In genomic region chr5:61630908-61631307, GRCh38 we compare ENCODE assay signal across 15 cellular contexts.
A peak's percentile ranks its signal among the peaks of the same experiment; 100 is the strongest.
DNase-seq lines count a peak whose midpoint lies in the region; FAIRE-seq and TF ChIP-seq lines count a peak whose summit lies in the region.
"Had no signal": no experiment of that assay in that cellular context is flagged by ENCODE, and none has a peak within 500 bp of the region (broad histone marks: within the 10 kb centered on the region; RNA-seq: fewer than 3 reads in every experiment).

No MANE protein-coding gene starts in this region.

- intact Hi-C loops in esophagus muscularis mucosa (cut with DNase I), result loop anchor here (5.0 kb wide), 1 partner anchor 299 kb away; the partner anchor contains the start of gene ZSWIM6
- intact Hi-C loops in tibial artery (cut with DNase I; ENCODE audit: low total_unique reads), result no loop called here

- H3K9me3 Mint-ChIP-seq in brain, result peaks cover 2 to 14% (median 8%) of the 10 kb centered on the region in 5 experiments
- no peaks in the 10 kb centered on the region for H3K9me3 Mint-ChIP-seq in T-helper 2 cell treated with Interferon-gamma antibody and Interleukin-4, amounts not matched to agents 5 μg/mL and 100 μg/mL, for 36 hours
- H3K9me3 Mint-ChIP-seq: CD8-positive, alpha-beta T cell had no signal

- H3K9ac ChIP-seq in neuronal stem cell (ENCODE audit: low read depth, low read length, poor library complexity), result no peak overlapping the region
- H3K9ac ChIP-seq: GM23248 had no signal

- no peak overlapping the region for H4K91ac ChIP-seq in neuronal stem cell (ENCODE audit: low read depth, low read length, poor library complexity)

- WGBS in esophagus muscularis mucosa, result 90% methylated on average over 2 of the region's 2 CpGs
- no CpG with 5 or more reads among the region's 2 CpGs for whole genome bisulfite sequencing in neuronal stem cell (ENCODE audit: extremely low coverage in 2 of 2, insufficient read length in 2 of 2, insufficient replicate concordance in 1 of 2), 2 donors

- TF ChIP-seq CTCF in brain (conservative IDR thresholded peaks at IDR 0.05), result no peak
- TF ChIP-seq CTCF in esophagus muscularis mucosa (IDR thresholded peaks at IDR 0.05), result no peak
- TF ChIP-seq CTCF in tibial artery (IDR thresholded peaks at IDR 0.05), result no peak

- H3K23ac ChIP-seq in neuronal stem cell (ENCODE audit: low read depth, low read length, poor library complexity), result no peak overlapping the region

- H3K27ac ChIP-seq in esophagus muscularis mucosa (replicated peaks in 1 of 4), result peak overlapping the region; percentile 54 to 74 (median 62)
- no peak overlapping the region for H3K27ac ChIP-seq in neuronal stem cell (replicated peaks; ENCODE audit: low read length)
- H3K27ac ChIP-seq in tibial artery, result peak overlapping the region; percentile 38 to 51
- H3K27ac ChIP-seq: GM23248 had no signal

- H2BK5ac ChIP-seq in neuronal stem cell (ENCODE audit: low read length), result no peak overlapping the region

- peak overlapping the region; percentile 87 for H2AFZ ChIP-seq in neuronal stem cell (ENCODE audit: low read length)
- H2AFZ ChIP-seq: GM23248 had no signal

- H3K36me3 Mint-ChIP-seq in brain, result no peaks in the 10 kb centered on the region
- H3K36me3 Mint-ChIP-seq in T-helper 2 cell treated with Interferon-gamma antibody and Interleukin-4, amounts not matched to agents 5 μg/mL and 100 μg/mL, for 36 hours (ENCODE audit: low read depth), result no peaks in the 10 kb centered on the region
- H3K36me3 Mint-ChIP-seq: CD8-positive, alpha-beta T cell; IgD-negative memory B cell had no signal

- no peaks in the 10 kb centered on the region for H3K27me3 ChIP-seq in esophagus muscularis mucosa
- H3K27me3 ChIP-seq in neuronal stem cell (ENCODE audit: control insufficient read depth in 3 of 3, insufficient read depth in 3 of 3, low read depth in 1 of 3, low read length in 3 of 3), result no peaks in the 10 kb centered on the region
- H3K27me3 ChIP-seq in tibial artery, result no peaks in the 10 kb centered on the region

- no peak for TF ChIP-seq EP300 in esophagus muscularis mucosa (IDR thresholded peaks at IDR 0.05)

- H3K79me1 ChIP-seq in neuronal stem cell (ENCODE audit: low read depth, low read length), result peaks cover 2% of the 10 kb centered on the region

- peaks cover 4% of the 10 kb centered on the region for H3K27me3 Mint-ChIP-seq in brain
- peaks cover 24% of the 10 kb centered on the region for H3K27me3 Mint-ChIP-seq in T-helper 2 cell treated with Interferon-gamma antibody and Interleukin-4, amounts not matched to agents 5 μg/mL and 100 μg/mL, for 36 hours (ENCODE audit: low read depth)

- H3K27ac Mint-ChIP-seq in brain, result peak overlapping the region; percentile 77 to 98 (median 95)
- no peak overlapping the region for H3K27ac Mint-ChIP-seq in T-helper 2 cell treated with Interferon-gamma antibody and Interleukin-4, amounts not matched to agents 5 μg/mL and 100 μg/mL, for 36 hours
- H3K27ac Mint-ChIP-seq: CD8-positive, alpha-beta T cell; IgD-negative memory B cell had no signal

- H3K4me3 ChIP-seq in esophagus muscularis mucosa (peak overlapping the region in 2 of 4 donors; percentile 6 to 25), neuronal stem cell (ENCODE audit: low read length in 2 of 2) (no peak overlapping the region), tibial artery (no peak overlapping the region)
- H3K4me3 ChIP-seq: GM23248 had no signal

- H2BK15ac ChIP-seq in neuronal stem cell (ENCODE audit: low read length), result no peak overlapping the region

- H3K9me3 ChIP-seq in esophagus muscularis mucosa (no peaks in the 10 kb centered on the region), neuronal stem cell (replicated peaks in 1 of 2; ENCODE audit: control insufficient read depth in 2 of 2, insufficient read depth in 1 of 2, low read depth in 1 of 2, low read length in 2 of 2) (no peaks in the 10 kb centered on the region), tibial artery (no peaks in the 10 kb centered on the region)

- no peak for FAIRE-seq in urothelium cell line (lab: Jason Lieb, UNC)
- FAIRE-seq: D721Med, G401.6, GM12892 had no signal

- H2AK5ac ChIP-seq in neuronal stem cell (ENCODE audit: low read depth, low read length), result no peak overlapping the region

- H3K4ac ChIP-seq in neuronal stem cell (ENCODE audit: low read length), result no peak overlapping the region

- DNase-seq in esophagus muscularis mucosa (ENCODE audit: extremely low spot score) (no peak), neuronal stem cell (ENCODE audit: low spot score) (no peak), tibial artery (no peak), urothelium cell line (ENCODE audit: low spot score) (no peak)
- DNase-seq in activated T-cell treated with anti-CD3 and anti-CD28 coated beads, Interleukin-2, amount 50 U/mL, for 1 hour, result no peak
- no peak for DNase-seq in T-helper 2 cell treated with Interferon-gamma antibody and Interleukin-4, amounts not matched to agents 5 μg/mL and 100 μg/mL, for 36 hours (ENCODE audit: low spot score)
- DNase-seq: CD8-positive, alpha-beta T cell; NCI-H1417; NCI-H510A treated with DMSO at 0.1 percent for 48 hours had no signal

- H3K4me1 ChIP-seq in esophagus muscularis mucosa (peaks cover 19 to 27% (median 22%) of the 10 kb centered on the region in 4 donors), neuronal stem cell (ENCODE audit: control insufficient read depth in 2 of 2, insufficient read depth in 1 of 2, low read depth in 1 of 2, low read length in 2 of 2) (peaks cover 7 to 9% of the 10 kb centered on the region in 2 donors), tibial artery (peaks cover 0 to 18% (median 15%) of the 10 kb centered on the region in 4 donors)

- TF ChIP-seq POLR2A in esophagus muscularis mucosa (IDR thresholded peaks at IDR 0.05; ENCODE audit: low read depth), result no peak

- H3K36me3 ChIP-seq in esophagus muscularis mucosa, result no peaks in the 10 kb centered on the region
- no peaks in the 10 kb centered on the region for H3K36me3 ChIP-seq in neuronal stem cell (replicated peaks in 1 of 2; ENCODE audit: control insufficient read depth in 2 of 2, insufficient read depth in 2 of 2, low read length in 2 of 2)
- no peaks in the 10 kb centered on the region for H3K36me3 ChIP-seq in tibial artery

- no peak overlapping the region for H2BK120ac ChIP-seq in neuronal stem cell (ENCODE audit: low read depth, low read length)

- no peak overlapping the region for H3K14ac ChIP-seq in neuronal stem cell (ENCODE audit: low read length)

- peak overlapping the region in 1 of 5 experiments; percentile 78 for H3K4me3 Mint-ChIP-seq in brain
- H3K4me3 Mint-ChIP-seq in T-helper 2 cell treated with Interferon-gamma antibody and Interleukin-4, amounts not matched to agents 5 μg/mL and 100 μg/mL, for 36 hours, result no peak overlapping the region
- H3K4me3 Mint-ChIP-seq: CD8-positive, alpha-beta T cell; IgD-negative memory B cell had no signal

- no peak overlapping the region for H2BK12ac ChIP-seq in neuronal stem cell (ENCODE audit: low read length)

- no peak overlapping the region for H3K18ac ChIP-seq in neuronal stem cell (ENCODE audit: low read length)

- H4K8ac ChIP-seq in neuronal stem cell (ENCODE audit: low read depth, low read length), result no peak overlapping the region

- H3K4me2 ChIP-seq in neuronal stem cell (ENCODE audit: insufficient read depth, low read length, poor library complexity, severe bottlenecking), result no peak overlapping the region

- H3K4me1 Mint-ChIP-seq in brain, result peaks cover 33% of the 10 kb centered on the region
- H3K4me1 Mint-ChIP-seq in T-helper 2 cell treated with Interferon-gamma antibody and Interleukin-4, amounts not matched to agents 5 μg/mL and 100 μg/mL, for 36 hours (ENCODE audit: low read depth), result no peaks in the 10 kb centered on the region
